In the genomic region with DNA sequence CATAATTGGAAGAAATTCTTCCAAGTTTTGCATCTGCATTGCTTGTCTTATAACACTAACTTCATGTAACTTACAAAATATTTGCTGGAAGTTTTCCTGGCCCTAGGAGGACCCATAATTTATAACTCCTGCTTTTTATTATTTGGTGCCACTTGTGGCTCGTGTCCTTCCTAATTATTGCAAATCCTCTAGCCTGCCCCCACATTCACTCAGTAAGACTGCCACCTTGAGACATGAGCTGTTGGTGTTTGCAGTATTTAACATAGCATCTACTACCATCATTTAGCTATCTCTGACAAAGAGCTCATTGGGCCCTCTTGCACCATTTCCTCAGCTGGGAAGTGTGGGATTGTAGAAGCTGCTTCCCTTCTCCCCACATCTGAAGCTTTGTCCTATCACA, we compare ENCODE assay signal across 1 cellular context.
TF ChIP-seq lines count a peak whose summit lies in the region.

No MANE protein-coding gene starts in this region.

TF ChIP-seq in GM23338, 12 proteins besides CTCF, POLR2A, EP300 and RAD21 (continued from another document):
- TF ChIP-seq, protein P1, sequence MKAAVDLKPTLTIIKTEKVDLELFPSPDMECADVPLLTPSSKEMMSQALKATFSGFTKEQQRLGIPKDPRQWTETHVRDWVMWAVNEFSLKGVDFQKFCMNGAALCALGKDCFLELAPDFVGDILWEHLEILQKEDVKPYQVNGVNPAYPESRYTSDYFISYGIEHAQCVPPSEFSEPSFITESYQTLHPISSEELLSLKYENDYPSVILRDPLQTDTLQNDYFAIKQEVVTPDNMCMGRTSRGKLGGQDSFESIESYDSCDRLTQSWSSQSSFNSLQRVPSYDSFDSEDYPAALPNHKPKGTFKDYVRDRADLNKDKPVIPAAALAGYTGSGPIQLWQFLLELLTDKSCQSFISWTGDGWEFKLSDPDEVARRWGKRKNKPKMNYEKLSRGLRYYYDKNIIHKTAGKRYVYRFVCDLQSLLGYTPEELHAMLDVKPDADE (IDR thresholded peaks at IDR 0.05) = no peak
- TF ChIP-seq, protein P2, sequence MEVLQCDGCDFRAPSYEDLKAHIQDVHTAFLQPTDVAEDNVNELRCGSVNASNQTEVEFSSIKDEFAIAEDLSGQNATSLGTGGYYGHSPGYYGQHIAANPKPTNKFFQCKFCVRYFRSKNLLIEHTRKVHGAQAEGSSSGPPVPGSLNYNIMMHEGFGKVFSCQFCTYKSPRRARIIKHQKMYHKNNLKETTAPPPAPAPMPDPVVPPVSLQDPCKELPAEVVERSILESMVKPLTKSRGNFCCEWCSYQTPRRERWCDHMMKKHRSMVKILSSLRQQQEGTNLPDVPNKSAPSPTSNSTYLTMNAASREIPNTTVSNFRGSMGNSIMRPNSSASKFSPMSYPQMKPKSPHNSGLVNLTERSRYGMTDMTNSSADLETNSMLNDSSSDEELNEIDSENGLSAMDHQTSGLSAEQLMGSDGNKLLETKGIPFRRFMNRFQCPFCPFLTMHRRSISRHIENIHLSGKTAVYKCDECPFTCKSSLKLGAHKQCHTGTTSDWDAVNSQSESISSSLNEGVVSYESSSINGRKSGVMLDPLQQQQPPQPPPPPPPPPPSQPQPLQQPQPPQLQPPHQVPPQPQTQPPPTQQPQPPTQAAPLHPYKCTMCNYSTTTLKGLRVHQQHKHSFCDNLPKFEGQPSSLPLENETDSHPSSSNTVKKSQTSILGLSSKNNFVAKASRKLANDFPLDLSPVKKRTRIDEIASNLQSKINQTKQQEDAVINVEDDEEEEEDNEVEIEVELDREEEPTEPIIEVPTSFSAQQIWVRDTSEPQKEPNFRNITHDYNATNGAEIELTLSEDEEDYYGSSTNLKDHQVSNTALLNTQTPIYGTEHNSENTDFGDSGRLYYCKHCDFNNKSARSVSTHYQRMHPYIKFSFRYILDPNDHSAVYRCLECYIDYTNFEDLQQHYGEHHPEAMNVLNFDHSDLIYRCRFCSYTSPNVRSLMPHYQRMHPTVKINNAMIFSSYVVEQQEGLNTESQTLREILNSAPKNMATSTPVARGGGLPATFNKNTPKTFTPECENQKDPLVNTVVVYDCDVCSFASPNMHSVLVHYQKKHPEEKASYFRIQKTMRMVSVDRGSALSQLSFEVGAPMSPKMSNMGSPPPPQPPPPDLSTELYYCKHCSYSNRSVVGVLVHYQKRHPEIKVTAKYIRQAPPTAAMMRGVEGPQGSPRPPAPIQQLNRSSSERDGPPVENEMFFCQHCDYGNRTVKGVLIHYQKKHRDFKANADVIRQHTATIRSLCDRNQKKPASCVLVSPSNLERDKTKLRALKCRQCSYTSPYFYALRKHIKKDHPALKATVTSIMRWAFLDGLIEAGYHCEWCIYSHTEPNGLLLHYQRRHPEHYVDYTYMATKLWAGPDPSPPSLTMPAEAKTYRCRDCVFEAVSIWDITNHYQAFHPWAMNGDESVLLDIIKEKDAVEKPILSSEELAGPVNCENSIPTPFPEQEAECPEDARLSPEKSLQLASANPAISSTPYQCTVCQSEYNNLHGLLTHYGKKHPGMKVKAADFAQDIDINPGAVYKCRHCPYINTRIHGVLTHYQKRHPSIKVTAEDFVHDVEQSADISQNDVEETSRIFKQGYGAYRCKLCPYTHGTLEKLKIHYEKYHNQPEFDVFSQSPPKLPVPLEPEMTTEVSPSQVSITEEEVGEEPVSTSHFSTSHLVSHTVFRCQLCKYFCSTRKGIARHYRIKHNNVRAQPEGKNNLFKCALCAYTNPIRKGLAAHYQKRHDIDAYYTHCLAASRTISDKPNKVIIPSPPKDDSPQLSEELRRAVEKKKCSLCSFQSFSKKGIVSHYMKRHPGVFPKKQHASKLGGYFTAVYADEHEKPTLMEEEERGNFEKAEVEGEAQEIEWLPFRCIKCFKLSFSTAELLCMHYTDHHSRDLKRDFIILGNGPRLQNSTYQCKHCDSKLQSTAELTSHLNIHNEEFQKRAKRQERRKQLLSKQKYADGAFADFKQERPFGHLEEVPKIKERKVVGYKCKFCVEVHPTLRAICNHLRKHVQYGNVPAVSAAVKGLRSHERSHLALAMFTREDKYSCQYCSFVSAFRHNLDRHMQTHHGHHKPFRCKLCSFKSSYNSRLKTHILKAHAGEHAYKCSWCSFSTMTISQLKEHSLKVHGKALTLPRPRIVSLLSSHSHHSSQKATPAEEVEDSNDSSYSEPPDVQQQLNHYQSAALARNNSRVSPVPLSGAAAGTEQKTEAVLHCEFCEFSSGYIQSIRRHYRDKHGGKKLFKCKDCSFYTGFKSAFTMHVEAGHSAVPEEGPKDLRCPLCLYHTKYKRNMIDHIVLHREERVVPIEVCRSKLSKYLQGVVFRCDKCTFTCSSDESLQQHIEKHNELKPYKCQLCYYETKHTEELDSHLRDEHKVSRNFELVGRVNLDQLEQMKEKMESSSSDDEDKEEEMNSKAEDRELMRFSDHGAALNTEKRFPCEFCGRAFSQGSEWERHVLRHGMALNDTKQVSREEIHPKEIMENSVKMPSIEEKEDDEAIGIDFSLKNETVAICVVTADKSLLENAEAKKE (CRISPR knock-in tag; IDR thresholded peaks at IDR 0.05) = no peak
- TF ChIP-seq EZH2phosphoT487 (IDR thresholded peaks at IDR 0.05; ENCODE audit: unreplicated experiment) = no peak
- no peak for TF ChIP-seq JUNB (IDR thresholded peaks at IDR 0.05; ENCODE audit: unreplicated experiment)
- TF ChIP-seq NANOG (IDR thresholded peaks at IDR 0.05; ENCODE audit: borderline replicate concordance) = no peak
- TF ChIP-seq, protein P3, sequence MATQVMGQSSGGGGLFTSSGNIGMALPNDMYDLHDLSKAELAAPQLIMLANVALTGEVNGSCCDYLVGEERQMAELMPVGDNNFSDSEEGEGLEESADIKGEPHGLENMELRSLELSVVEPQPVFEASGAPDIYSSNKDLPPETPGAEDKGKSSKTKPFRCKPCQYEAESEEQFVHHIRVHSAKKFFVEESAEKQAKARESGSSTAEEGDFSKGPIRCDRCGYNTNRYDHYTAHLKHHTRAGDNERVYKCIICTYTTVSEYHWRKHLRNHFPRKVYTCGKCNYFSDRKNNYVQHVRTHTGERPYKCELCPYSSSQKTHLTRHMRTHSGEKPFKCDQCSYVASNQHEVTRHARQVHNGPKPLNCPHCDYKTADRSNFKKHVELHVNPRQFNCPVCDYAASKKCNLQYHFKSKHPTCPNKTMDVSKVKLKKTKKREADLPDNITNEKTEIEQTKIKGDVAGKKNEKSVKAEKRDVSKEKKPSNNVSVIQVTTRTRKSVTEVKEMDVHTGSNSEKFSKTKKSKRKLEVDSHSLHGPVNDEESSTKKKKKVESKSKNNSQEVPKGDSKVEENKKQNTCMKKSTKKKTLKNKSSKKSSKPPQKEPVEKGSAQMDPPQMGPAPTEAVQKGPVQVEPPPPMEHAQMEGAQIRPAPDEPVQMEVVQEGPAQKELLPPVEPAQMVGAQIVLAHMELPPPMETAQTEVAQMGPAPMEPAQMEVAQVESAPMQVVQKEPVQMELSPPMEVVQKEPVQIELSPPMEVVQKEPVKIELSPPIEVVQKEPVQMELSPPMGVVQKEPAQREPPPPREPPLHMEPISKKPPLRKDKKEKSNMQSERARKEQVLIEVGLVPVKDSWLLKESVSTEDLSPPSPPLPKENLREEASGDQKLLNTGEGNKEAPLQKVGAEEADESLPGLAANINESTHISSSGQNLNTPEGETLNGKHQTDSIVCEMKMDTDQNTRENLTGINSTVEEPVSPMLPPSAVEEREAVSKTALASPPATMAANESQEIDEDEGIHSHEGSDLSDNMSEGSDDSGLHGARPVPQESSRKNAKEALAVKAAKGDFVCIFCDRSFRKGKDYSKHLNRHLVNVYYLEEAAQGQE (IDR thresholded peaks at IDR 0.05; ENCODE audit: unreplicated experiment) = no peak
TF ChIP-seq in GM23338: peak in this region for 0.
